Comparison of ENCODE assay signal across 8 cellular contexts in genomic region chr7:33932832-33933468, GRCh38. TPM values are rescaled to one million over a fixed set of nuclear protein-coding genes. Genes with fewer than 3 reads are reported as not detected.
DNase-seq lines count a peak whose midpoint lies in the region; ATAC-seq and FAIRE-seq lines count a peak whose summit lies in the region.

No MANE protein-coding gene starts in this region.

- intact Hi-C loops in left ventricle myocardium superior (cut with micrococcal nuclease), result loop anchor here (5.0 kb wide), 1 partner anchor 691 kb away; no protein-coding TSS in a partner anchor

- peak; percentile 88 for DNase-seq in HCEC 1CT
- DNase-seq in NCI-H1092 treated with DMSO at 0.1 percent for 48 hours (lab: John Stamatoyannopoulos, UW), result peak; percentile 76
- peak; percentile 53 to 71 for DNase-seq in SW 1271 (lab: John Stamatoyannopoulos, UW)
- DNase-seq in amniotic epithelial cell (ENCODE audit: low read depth), result peak; percentile 83
- DNase-seq in left ventricle myocardium superior, result peak; percentile 84
- DNase-seq in renal cortical epithelial cell (ENCODE audit: low read depth), result peak; percentile 71

- FAIRE-seq in G401.6 (lab: Jason Lieb, UNC), result peak; percentile 30

- ATAC-seq in left ventricle myocardium superior (peak; percentile 93), GM21528 (IDR thresholded peaks at IDR 0.05; ENCODE audit: low FRiP score, unreplicated experiment) (no peak)

RNA-seq across cellular contexts. Expression of gene BMPER, which starts 27.6 kb away (rescaled TPM):
- total RNA-seq in left ventricle myocardium superior (0.59 TPM), renal cortical epithelial cell (0.35 TPM in 2 replicates)
